In genomic region chr2:237754182-237754581, GRCh38 we compare ENCODE assay signal across 1 cellular context.
TF ChIP-seq lines count a peak whose summit lies in the region.

No MANE protein-coding gene starts in this region.

TF ChIP-seq in K562, 482 proteins besides CTCF, POLR2A, EP300 and RAD21:
- TF ChIP-seq FOSL1 (tag; conservative IDR thresholded peaks at IDR 0.05) = peak; percentile 41; the same call in 1 of the 2 replicates
- no peak for TF ChIP-seq E2F5 (CRISPR knock-in tag; IDR thresholded peaks at IDR 0.05)
TF ChIP-seq in K562: peak in this region for 1.
